Comparison of ENCODE assay signal across 8 cellular contexts in the genomic region with DNA sequence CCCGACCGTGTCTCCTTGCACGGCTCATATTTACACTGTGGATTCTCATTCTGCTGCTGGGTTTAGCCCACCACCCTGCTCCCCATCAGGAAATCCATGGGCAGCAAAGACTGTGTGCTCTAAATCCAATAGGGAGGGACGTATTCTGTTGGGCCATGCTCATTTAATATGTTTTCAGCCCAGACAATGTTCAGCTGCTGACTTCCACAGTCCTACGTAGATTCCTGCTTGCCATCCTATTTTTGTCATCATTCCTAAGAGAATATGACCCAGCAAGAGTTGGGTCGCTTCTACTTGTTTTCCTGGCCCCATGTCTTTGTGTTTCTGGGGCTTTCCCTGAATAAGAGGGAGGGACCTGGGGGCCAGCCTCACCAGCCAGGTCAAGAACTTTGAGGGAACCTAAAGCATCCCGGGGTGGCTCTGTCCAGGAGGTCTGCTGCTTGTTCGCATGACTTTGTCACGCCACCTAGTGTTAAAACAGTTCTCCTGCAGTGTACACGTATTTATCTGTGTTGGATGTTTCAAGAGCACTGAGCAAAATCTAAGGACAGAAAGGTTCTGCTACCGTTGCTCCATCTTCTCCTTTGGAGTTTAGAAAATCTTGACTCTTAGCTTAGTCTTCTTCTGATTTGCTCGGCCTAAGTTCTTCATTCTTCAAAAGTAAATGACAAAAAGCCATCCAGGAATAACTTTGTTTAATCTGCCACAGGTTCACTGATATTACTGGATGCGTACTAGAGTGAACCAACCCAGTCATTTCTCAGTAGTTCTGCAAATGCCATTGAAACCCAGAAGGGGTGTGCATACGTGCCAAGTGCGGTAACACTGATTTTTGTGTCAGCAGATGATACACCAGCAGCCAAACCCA.
A peak's percentile ranks its signal among the peaks of the same experiment; 100 is the strongest.
DNase-seq lines count a peak whose midpoint lies in the region; ATAC-seq and TF ChIP-seq lines count a peak whose summit lies in the region.

No MANE protein-coding gene starts in this region.

- H3K4me3 ChIP-seq in kidney epithelial cell (ENCODE audit: low read depth, low read length), result no peak overlapping the region

- no TSS peak for BruUV-seq in MCF 10A (replicated peaks; lab: Mats Ljungman, UMichigan)

- no peaks in the 10 kb centered on the region for H3K27me3 Mint-ChIP-seq in MCF 10A (ENCODE audit: insufficient read depth, unreplicated experiment)
- peaks cover 7% of the 10 kb centered on the region for H3K27me3 Mint-ChIP-seq in stimulated activated naive CD8-positive, alpha-beta T cell treated with anti-CD3 and anti-CD28 coated beads, Interleukin-15, amount 100 ng/mL, for 72 hours

- CTCF ChIA-PET in MCF 10A (lab: Yijun Ruan, JAX), result interaction anchor here (0.5 to 2.3 kb wide), 35 partner anchors 8 to 663 kb away, joined by 3 to 16 read pairs (median 3); no protein-coding TSS in a partner anchor

- peak; percentile 50 for ATAC-seq in HG03159 (IDR thresholded peaks at IDR 0.05; ENCODE audit: unreplicated experiment)
- ATAC-seq in stimulated activated naive CD8-positive, alpha-beta T cell treated with anti-CD3 and anti-CD28 coated beads, Interleukin-15, amount 100 ng/mL, for 72 hours, result peak; percentile 74

- H3K36me3 ChIP-seq in kidney epithelial cell (ENCODE audit: control insufficient read depth, insufficient read depth, low read length), result no peaks in the 10 kb centered on the region

- H3K27ac Mint-ChIP-seq in MCF 10A (ENCODE audit: low read depth, unreplicated experiment), result no peak overlapping the region
- H3K27ac Mint-ChIP-seq in stimulated activated naive CD8-positive, alpha-beta T cell treated with anti-CD3 and anti-CD28 coated beads, Interleukin-15, amount 100 ng/mL, for 72 hours, result no peak overlapping the region

- TF ChIP-seq CTCF in MCF 10A (IDR thresholded peaks at IDR 0.05; ENCODE audit: unreplicated experiment) (peak; percentile 54), kidney epithelial cell (IDR thresholded peaks at IDR 0.05; ENCODE audit: insufficient read depth, low read length, poor library complexity, severe bottlenecking) (peak; percentile 73)

- POLR2A ChIA-PET in MCF 10A (lab: Yijun Ruan, JAX), result no interaction called here

- peak; percentile 23 for DNase-seq in NCI-H510A treated with DMSO at 0.1 percent for 48 hours (lab: John Stamatoyannopoulos, UW)
- DNase-seq in NCI-H510A (lab: John Stamatoyannopoulos, UW), result no peak
- DNase-seq in RKO (ENCODE audit: low spot score), result peak; percentile 71
- DNase-seq in MCF 10A (ENCODE audit: unreplicated experiment), result peak; percentile 72
- no peak for DNase-seq in kidney epithelial cell (ENCODE audit: low read depth)
- DNase-seq in stimulated activated naive CD8-positive, alpha-beta T cell treated with anti-CD3 and anti-CD28 coated beads, Interleukin-15, amount 100 ng/mL, for 72 hours, result peak; percentile 16 to 21
- no peak for DNase-seq in cortex of kidney (lab: John Stamatoyannopoulos, UW)

- H3K9me3 Mint-ChIP-seq in MCF 10A (ENCODE audit: unreplicated experiment), result no peaks in the 10 kb centered on the region
- no peaks in the 10 kb centered on the region for H3K9me3 Mint-ChIP-seq in stimulated activated naive CD8-positive, alpha-beta T cell treated with anti-CD3 and anti-CD28 coated beads, Interleukin-15, amount 100 ng/mL, for 72 hours

- intact Hi-C loops in MCF 10A (cut with micrococcal nuclease), result loop anchor here (1.0 to 5.0 kb wide), 3 partner anchors 197 to 758 kb away; no protein-coding TSS in a partner anchor

- peaks cover 5% of the 10 kb centered on the region for H3K36me3 Mint-ChIP-seq in MCF 10A (ENCODE audit: insufficient read depth, unreplicated experiment)

- no peak overlapping the region for H3K4me3 Mint-ChIP-seq in MCF 10A (ENCODE audit: unreplicated experiment)
- H3K4me3 Mint-ChIP-seq in stimulated activated naive CD8-positive, alpha-beta T cell treated with anti-CD3 and anti-CD28 coated beads, Interleukin-15, amount 100 ng/mL, for 72 hours, result no peak overlapping the region

- H3K4me1 Mint-ChIP-seq in MCF 10A (ENCODE audit: insufficient read depth, unreplicated experiment), result peaks cover 2% of the 10 kb centered on the region
- no peaks in the 10 kb centered on the region for H3K4me1 Mint-ChIP-seq in stimulated activated naive CD8-positive, alpha-beta T cell treated with anti-CD3 and anti-CD28 coated beads, Interleukin-15, amount 100 ng/mL, for 72 hours

- no peaks in the 10 kb centered on the region for H3K27me3 ChIP-seq in kidney epithelial cell (ENCODE audit: control insufficient read depth, insufficient read depth, low read length)

Comparison
In these comparisons a context has a peak if more than half of its experiments do, and no peak if none do; other contexts are left out.
1. DNase-seq: peak in NCI-H510A treated with DMSO at 0.1 percent for 48 hours (single experiment), RKO (single experiment), MCF 10A (single experiment) and stimulated activated naive CD8-positive, alpha-beta T cell treated with anti-CD3 and anti-CD28 coated beads, Interleukin-15, amount 100 ng/mL, for 72 hours (2 of 2); none in NCI-H510A (single experiment), kidney epithelial cell (single experiment) and cortex of kidney (single experiment).